Comparison of ENCODE assay signal across 21 cellular contexts in genomic region chr6:20034408-20034769, GRCh38.
DNase-seq lines count a peak whose midpoint lies in the region; ATAC-seq, FAIRE-seq and TF ChIP-seq lines count a peak whose summit lies in the region.
"Had no signal": no experiment of that assay in that cellular context is flagged by ENCODE, and none has a peak within 500 bp of the region (broad histone marks: within the 10 kb centered on the region; RNA-seq: fewer than 3 reads in every experiment).

No MANE protein-coding gene starts in this region.

- no peak overlapping the region for H2BK12ac ChIP-seq in H1 (ENCODE audit: low read depth, low read length)

- H3K79me1 ChIP-seq in H1 (ENCODE audit: low read depth, low read length): no peaks in the 10 kb centered on the region

- H3K18ac ChIP-seq in H1 (ENCODE audit: extremely low read depth, low read length): no peak overlapping the region

- FAIRE-seq in H1 (lab: Jason Lieb, UNC): no peak
- FAIRE-seq: H54 had no signal

- no peak for TF ChIP-seq POLR2A in H1 (IDR thresholded peaks at IDR 0.05; ENCODE audit: control extremely low read depth in 1 of 2, low read depth in 2 of 2, low read length in 2 of 2)

- H3K9me3 Mint-ChIP-seq in progenitor cell of endocrine pancreas (ENCODE audit: low read depth): peaks cover 4% of the 10 kb centered on the region

- 81% methylated on average over 5 of the region's 5 CpGs; no CpG with 5 or more reads in 1 of the 2 experiments for WGBS in H1 (ENCODE audit: extremely low coverage in 1 of 2, insufficient coverage in 1 of 2, insufficient read length in 1 of 2, insufficient replicate concordance in 2 of 2, low coverage in 1 of 2, low lambda C conversion rate in 2 of 2, missing lambda C conversion rate in 1 of 2), 2 experiments

- peak overlapping the region; percentile 82 for H3K27ac Mint-ChIP-seq in progenitor cell of endocrine pancreas
- H3K27ac Mint-ChIP-seq: B cell; CD4-positive, CD25-positive, alpha-beta regulatory T cell; HFFc6 had no signal

- CTCF ChIA-PET in H1 (lab: Charles Lee; ENCODE audit: partially characterized antibody): interaction anchor here (1.1 to 1.3 kb wide), 2 partner anchors 22 to 23 kb away, joined by 3 read pairs; no protein-coding TSS in a partner anchor

- no peak overlapping the region for H3K4ac ChIP-seq in H1 (replicated peaks; ENCODE audit: insufficient read length, low read depth, low read length)

- H3K23me2 ChIP-seq in H1 (ENCODE audit: low read depth, low read length): no peaks in the 10 kb centered on the region

- no peak overlapping the region for H2BK20ac ChIP-seq in H1 (ENCODE audit: low read length)

- peaks cover 16% of the 10 kb centered on the region for H3K27me3 Mint-ChIP-seq in progenitor cell of endocrine pancreas
- H3K27me3 Mint-ChIP-seq: B cell had no signal

- POLR2A ChIA-PET in H1 (lab: Charles Lee; ENCODE audit: partially characterized antibody): no interaction called here

- H3K4me1 ChIP-seq in H1 (replicated peaks in 1 of 4; ENCODE audit: control insufficient read depth in 3 of 4, insufficient read depth in 4 of 4, low read length in 3 of 4): no peaks in the 10 kb centered on the region; a peak in 1 of 7 replicates

- H4K8ac ChIP-seq in H1 (ENCODE audit: extremely low read depth, insufficient read depth, low read length): no peak overlapping the region

- H3K4me3 Mint-ChIP-seq in progenitor cell of endocrine pancreas (ENCODE audit: low read depth): no peak overlapping the region
- H3K4me3 Mint-ChIP-seq: B cell; CD4-positive, CD25-positive, alpha-beta regulatory T cell; HFFc6 had no signal

- TF ChIP-seq RAD21 in H1 (IDR thresholded peaks at IDR 0.05 in 1 of 2, conservative IDR thresholded peaks at IDR 0.05 in 1 of 2; ENCODE audit: low read depth in 2 of 2, low read length in 2 of 2): no peak

- no peak overlapping the region for H3K4me3 ChIP-seq in H1 (ENCODE audit: extremely low read depth in 1 of 4, insufficient read depth in 2 of 4, low read depth in 3 of 4, low read length in 4 of 4)

- TF ChIP-seq CTCF in H1 (IDR thresholded peaks at IDR 0.05; ENCODE audit: control extremely low read depth in 1 of 3, insufficient read depth in 1 of 3, low read depth in 1 of 3, low read length in 3 of 3) (no peak), progenitor cell of endocrine pancreas (IDR thresholded peaks at IDR 0.05; ENCODE audit: unreplicated experiment) (no peak)

- no peaks in the 10 kb centered on the region for H4K20me1 ChIP-seq in H1 (replicated peaks in 1 of 2; ENCODE audit: control insufficient read depth in 1 of 2, insufficient read depth in 2 of 2, low read length in 2 of 2)

- H3K4me1 Mint-ChIP-seq in progenitor cell of endocrine pancreas (ENCODE audit: low read depth): peaks cover 23% of the 10 kb centered on the region
- H3K4me1 Mint-ChIP-seq: B cell; CD4-positive, CD25-positive, alpha-beta regulatory T cell had no signal

- no peaks in the 10 kb centered on the region for H3K79me2 ChIP-seq in H1 (ENCODE audit: control insufficient read depth in 1 of 2, insufficient read depth in 2 of 2, low read length in 2 of 2)

- no peak overlapping the region for H3K23ac ChIP-seq in H1 (ENCODE audit: insufficient read length)

- no peak overlapping the region for H4K91ac ChIP-seq in H1 (replicated peaks; ENCODE audit: insufficient read length, low read length)

- H2BK5ac ChIP-seq in H1 (ENCODE audit: low read depth, low read length): no peak overlapping the region

- peaks cover 0 to 3% of the 10 kb centered on the region in 2 experiments; a peak in 1 of 4 replicates for H3K9me3 ChIP-seq in H1 (ENCODE audit: insufficient read depth in 2 of 2, low read depth in 1 of 2, low read length in 1 of 2)

- no peak overlapping the region for H3K27ac ChIP-seq in H1 (ENCODE audit: low read depth, low read length)

- no peak overlapping the region for H4K5ac ChIP-seq in H1 (ENCODE audit: insufficient read length, low read depth, low read length)

- H2AK5ac ChIP-seq in H1 (ENCODE audit: low read depth, low read length): no peak overlapping the region

- no peak overlapping the region for H2BK120ac ChIP-seq in H1 (replicated peaks; ENCODE audit: low read depth, low read length)

- ATAC-seq in HG03469 (IDR thresholded peaks at IDR 0.05; ENCODE audit: unreplicated experiment): no peak
- ATAC-seq: SK-N-SH treated with all-trans-retinoic acid at 6 μM for 48 hours had no signal

- H3K14ac ChIP-seq in H1 (ENCODE audit: insufficient read length): no peak overlapping the region

- peak in 60 of 76 experiments; percentile 12 to 93 (median 69) for DNase-seq in HUDEP-2 (lab: John Stamatoyannopoulos, UW; ENCODE audit: unreplicated experiment in 76 of 76)
- DNase-seq in NCI-H2029 treated with DMSO at 0.1 percent for 48 hours (lab: John Stamatoyannopoulos, UW): peak; percentile 78
- no peak for DNase-seq in H1 (ENCODE audit: low read depth in 1 of 2, low spot score in 2 of 2)
- DNase-seq in progenitor cell of endocrine pancreas (ENCODE audit: low spot score, unreplicated experiment): no peak
- DNase-seq in central memory CD4-positive, alpha-beta T cell: no peak
- DNase-seq in activated T-cell treated with anti-CD3 and anti-CD28 coated beads, Interleukin-2, amount 50 U/mL, for 48 hours: no peak
- DNase-seq: Calu3; CD4-positive, CD25-positive, alpha-beta regulatory T cell; DMS79; HFFc6; Karpas-422; MM.1S; NCI-H1930; NCI-H2171 treated with DMSO at 0.1 percent for 48 hours; NCI-H510A treated with DMSO at 0.1 percent for 48 hours; SHP77; T-helper 1 cell had no signal

- H3K4me2 ChIP-seq in H1 (ENCODE audit: insufficient read depth in 1 of 2, low read depth in 2 of 2, low read length in 2 of 2): no peak overlapping the region

- no peaks in the 10 kb centered on the region for H3K27me3 ChIP-seq in H1 (replicated peaks in 1 of 4; ENCODE audit: control insufficient read depth in 3 of 4, extremely low read depth in 1 of 4, insufficient read depth in 3 of 4, low read length in 3 of 4)

- no peak overlapping the region for H3K56ac ChIP-seq in H1 (replicated peaks; ENCODE audit: insufficient read length, low read depth, low read length)

- H2BK15ac ChIP-seq in H1 (ENCODE audit: low read length): no peak overlapping the region

- no peaks in the 10 kb centered on the region for H3K36me3 ChIP-seq in H1 (ENCODE audit: control insufficient read depth in 2 of 4, insufficient read depth in 4 of 4, low read length in 3 of 4)

- TF ChIP-seq EP300 in H1 (IDR thresholded peaks at IDR 0.05; ENCODE audit: borderline replicate concordance in 1 of 2, low read depth in 2 of 2, low read length in 2 of 2): no peak

- H2AFZ ChIP-seq in H1 (ENCODE audit: low read length): 0 out of 2 replicates have a peak overlapping the region, but pooled peaks have one; percentile 62

- H3K9ac ChIP-seq in H1 (replicated peaks in 1 of 4; ENCODE audit: extremely low read depth in 1 of 4, low read depth in 3 of 4, low read length in 3 of 4): no peak overlapping the region

- peaks cover 1% of the 10 kb centered on the region for H3K36me3 Mint-ChIP-seq in progenitor cell of endocrine pancreas (ENCODE audit: insufficient read depth)
- H3K36me3 Mint-ChIP-seq: CD4-positive, CD25-positive, alpha-beta regulatory T cell had no signal

TF ChIP-seq in H1, 55 proteins besides CTCF, POLR2A, EP300 and RAD21:
- TF ChIP-seq ASH2L (IDR thresholded peaks at IDR 0.05; ENCODE audit: low read length) (no peak), HDAC6 (IDR thresholded peaks at IDR 0.05; ENCODE audit: low read depth, low read length) (no peak), TAF1 (IDR thresholded peaks at IDR 0.05; ENCODE audit: low read depth, low read length) (no peak), E2F6 (IDR thresholded peaks at IDR 0.05) (no peak), TBP (IDR thresholded peaks at IDR 0.05; ENCODE audit: low read depth, low read length) (no peak), KDM4A (IDR thresholded peaks at IDR 0.05; ENCODE audit: low read depth, low read length, severe bottlenecking) (no peak), ATF3 (IDR thresholded peaks at IDR 0.05; ENCODE audit: insufficient read depth, low read depth, low read length) (no peak), KDM5A (IDR thresholded peaks at IDR 0.05; ENCODE audit: low read length) (no peak), GTF2F1 (IDR thresholded peaks at IDR 0.05; ENCODE audit: borderline replicate concordance, low read depth, low read length) (no peak), POLR2AphosphoS5 (IDR thresholded peaks at IDR 0.05; ENCODE audit: low read depth, low read length) (no peak), NANOG (IDR thresholded peaks at IDR 0.05; ENCODE audit: insufficient read depth, low read depth, low read length, poor library complexity, severe bottlenecking) (no peak), CBX5 (IDR thresholded peaks at IDR 0.05; ENCODE audit: low read depth, low read length) (no peak), SRF (IDR thresholded peaks at IDR 0.05; ENCODE audit: low read depth, low read length) (no peak), RNF2 (IDR thresholded peaks at IDR 0.05; ENCODE audit: borderline replicate concordance, low read depth, low read length, missing control alignments, poor library complexity, severe bottlenecking) (no peak)

Comparison
In these comparisons a context has a peak if more than half of its experiments do, and no peak if none do; other contexts are left out.
1. DNase-seq: peak in HUDEP-2 (60 of 76) and NCI-H2029 treated with DMSO at 0.1 percent for 48 hours (single experiment); none in H1 (0 of 2), progenitor cell of endocrine pancreas (single experiment), central memory CD4-positive, alpha-beta T cell (single experiment) and activated T-cell treated with anti-CD3 and anti-CD28 coated beads, Interleukin-2, amount 50 U/mL, for 48 hours (0 of 2).